9 cellular contexts compared by ENCODE assay signal in genomic region chr21:15057290-15057689, GRCh38. TPM values are rescaled to one million over a fixed set of nuclear protein-coding genes. Genes with fewer than 3 reads are reported as not detected.
A peak's percentile ranks its signal among the peaks of the same experiment; 100 is the strongest.
DNase-seq lines count a peak whose midpoint lies in the region; ATAC-seq and TF ChIP-seq lines count a peak whose summit lies in the region.
"Had no signal": no experiment of that assay in that cellular context is flagged by ENCODE, and none has a peak within 500 bp of the region (broad histone marks: within the 10 kb centered on the region; RNA-seq: fewer than 3 reads in every experiment).

No MANE protein-coding gene starts in this region.

- H3K36me3 Mint-ChIP-seq in activated naive CD4-positive, alpha-beta T cell treated with anti-CD3 and anti-CD28 coated beads, Interleukin-2, amount 50 U/mL, for 24 hours = peaks cover 5% of the 10 kb centered on the region
- H3K36me3 Mint-ChIP-seq in WTC11 = no peaks in the 10 kb centered on the region

- H3K9me3 Mint-ChIP-seq in activated naive CD4-positive, alpha-beta T cell treated with anti-CD3 and anti-CD28 coated beads, Interleukin-2, amount 50 U/mL, for 24 hours = no peaks in the 10 kb centered on the region
- H3K9me3 Mint-ChIP-seq in WTC11 = no peaks in the 10 kb centered on the region

- WGBS in thymus = 14% methylated on average over 6 of the region's 6 CpGs

- no peaks in the 10 kb centered on the region for H3K9me3 ChIP-seq in thymus (ENCODE audit: control insufficient read depth)

- no peak for TF ChIP-seq CTCF in WTC11 (IDR thresholded peaks at IDR 0.05)

- no peaks in the 10 kb centered on the region for H3K27me3 Mint-ChIP-seq in activated naive CD4-positive, alpha-beta T cell treated with anti-CD3 and anti-CD28 coated beads, Interleukin-2, amount 50 U/mL, for 24 hours
- peaks cover 1% of the 10 kb centered on the region; the same call in 1 of the 2 replicates for H3K27me3 Mint-ChIP-seq in WTC11 (ENCODE audit: low read depth)

- POLR2A ChIA-PET in WTC11 (lab: Charles Lee) = no interaction called here

- H3K4me1 Mint-ChIP-seq in activated naive CD4-positive, alpha-beta T cell treated with anti-CD3 and anti-CD28 coated beads, Interleukin-2, amount 50 U/mL, for 24 hours = peaks cover 99% of the 10 kb centered on the region
- H3K4me1 Mint-ChIP-seq in WTC11 = peaks cover 81% of the 10 kb centered on the region

- no peak for DNase-seq in activated naive CD4-positive, alpha-beta T cell (lab: John Stamatoyannopoulos, UW)
- peak; percentile 14 for DNase-seq in WTC11 (ENCODE audit: low spot score)
- DNase-seq in left kidney (ENCODE audit: low read depth, low spot score) = peak; percentile 55
- DNase-seq in DMS 273 treated with DMSO at 0.1 percent for 48 hours (lab: John Stamatoyannopoulos, UW) = no peak
- no peak for DNase-seq in NCI-H128 (lab: John Stamatoyannopoulos, UW; ENCODE audit: unreplicated experiment)
- DNase-seq: COR-L47 had no signal

- H3K4me3 ChIP-seq in thymus (ENCODE audit: low read length) = peak overlapping the region; percentile 20

- H3K27ac ChIP-seq in thymus (ENCODE audit: low read depth) = no peak overlapping the region

- H3K27ac Mint-ChIP-seq in activated naive CD4-positive, alpha-beta T cell treated with anti-CD3 and anti-CD28 coated beads, Interleukin-2, amount 50 U/mL, for 24 hours = peak overlapping the region; percentile 57
- no peak overlapping the region for H3K27ac Mint-ChIP-seq in WTC11

- no peaks in the 10 kb centered on the region for H3K27me3 ChIP-seq in thymus (ENCODE audit: control insufficient read depth, insufficient read depth)

- H3K4me3 Mint-ChIP-seq in activated naive CD4-positive, alpha-beta T cell treated with anti-CD3 and anti-CD28 coated beads, Interleukin-2, amount 50 U/mL, for 24 hours = peak overlapping the region; percentile 26
- no peak overlapping the region for H3K4me3 Mint-ChIP-seq in WTC11

- ATAC-seq in WTC11 = peak; percentile 69
- no peak for ATAC-seq in HG02970 (IDR thresholded peaks at IDR 0.05; ENCODE audit: low FRiP score, unreplicated experiment)

- no peaks in the 10 kb centered on the region for H3K36me3 ChIP-seq in thymus (ENCODE audit: control insufficient read depth, insufficient read depth)

- CTCF ChIA-PET in WTC11 (lab: Charles Lee) = interaction anchor here (1.2 kb wide), 1 partner anchor 193 kb away, joined by 3 read pairs; no protein-coding TSS in a partner anchor

- peaks cover 21% of the 10 kb centered on the region for H3K4me1 ChIP-seq in thymus (ENCODE audit: control insufficient read depth, insufficient read depth, low read length)

TF ChIP-seq in WTC11, 78 proteins besides CTCF, POLR2A, EP300 and RAD21:
- no peak for TF ChIP-seq E2F4 (CRISPR knock-in tag; IDR thresholded peaks at IDR 0.05; ENCODE audit: borderline replicate concordance, low read depth)
- TF ChIP-seq NFE2L1 (CRISPR knock-in tag; IDR thresholded peaks at IDR 0.05) = no peak

RNA-seq across cellular contexts. Expression of gene NRIP1, which starts 7.5 kb away (rescaled TPM):
- 8.0 to 10.3 TPM (median 8.8 TPM) in 3 replicates for total RNA-seq in WTC11 (2021)
- 22.5 TPM for polyA plus RNA-seq in thymus

Comparison
In these comparisons a context has a peak if more than half of its experiments do, and no peak if none do; other contexts are left out.
1. DNase-seq: peak in WTC11 (single experiment) and left kidney (single experiment); none in activated naive CD4-positive, alpha-beta T cell (0 of 4), DMS 273 treated with DMSO at 0.1 percent for 48 hours (single experiment) and NCI-H128 (single experiment).